24 cellular contexts compared by ENCODE assay signal in genomic region chr4:70816894-70817293, GRCh38.
"Had no signal": no experiment of that assay in that cellular context is flagged by ENCODE, and none has a peak within 500 bp of the region (broad histone marks: within the 10 kb centered on the region; RNA-seq: fewer than 3 reads in every experiment).

No MANE protein-coding gene starts in this region.

- DNase-seq: activated B cell treated with CpG ODN at 0.5 μM for 24 hours; activated CD4-positive, alpha-beta T cell treated with anti-CD3 and anti-CD28 coated beads for 36 hours; activated CD4-positive, alpha-beta T cell treated with anti-CD3 and anti-CD28 coated beads, Interleukin-2, amount 50 U/mL, for 4 hours; activated CD8-positive, alpha-beta memory T cell treated with anti-CD3 and anti-CD28 coated beads for 24 hours; activated CD8-positive, alpha-beta memory T cell treated with anti-CD3 and anti-CD28 coated beads, Interleukin-2, amount 50 U/mL, for 48 hours; activated effector memory CD4-positive, alpha-beta T cell treated with Interleukin-2 at 50 U/mL for 16 hours; activated naive CD4-positive, alpha-beta T cell treated with anti-CD3 and anti-CD28 coated beads for 36 hours; activated T-cell treated with anti-CD3 and anti-CD28 coated beads, Interleukin-2, amount 50 U/mL, for 72 hours; anterior cingulate cortex; body of pancreas; effector CD4-positive, alpha-beta T cell; kidney; left lung; pancreas; psoas muscle; spleen; stimulated activated CD4-positive, alpha-beta T cell treated with anti-CD3 and anti-CD28 coated beads, Interleukin-4, amount 100 ng/mL, for 24 hours; stimulated activated naive CD8-positive, alpha-beta T cell treated with anti-CD3 and anti-CD28 coated beads, Interleukin-15, Interleukin-2, amounts not matched to agents 100 U/mL and 50 U/mL, for 24 hours; T1000; upper lobe of left lung had no signal

- H3K27me3 ChIP-seq: body of pancreas, left lung, pancreas, right atrium auricular region, spleen, upper lobe of left lung had no signal

- H3K27ac ChIP-seq: body of pancreas, left lung, pancreas, psoas muscle, right atrium auricular region, spleen, upper lobe of left lung had no signal

- ATAC-seq: activated CD4-positive, alpha-beta T cell treated with anti-CD3 and anti-CD28 coated beads for 36 hours; activated T-cell treated with anti-CD3 and anti-CD28 coated beads, Interleukin-2, amount 50 U/mL, for 72 hours; body of pancreas; left lung; pancreas; psoas muscle; stimulated activated naive CD8-positive, alpha-beta T cell treated with anti-CD3 and anti-CD28 coated beads, Interleukin-15, Interleukin-2, amounts not matched to agents 100 U/mL and 50 U/mL, for 24 hours had no signal

- H3K4me1 Mint-ChIP-seq: nephron had no signal

- H3K27ac Mint-ChIP-seq: activated B cell treated with CpG ODN at 0.5 μM for 24 hours; activated T-cell treated with anti-CD3 and anti-CD28 coated beads, Interleukin-2, amount 50 U/mL, for 72 hours; dendritic cell treated with granulocyte-macrophage colony-stimulating factor and Interleukin-4, amounts not matched to agents 40 ng/mL and 50 ng/mL, for 4 days; nephron had no signal

- H3K27me3 Mint-ChIP-seq: activated B cell treated with CpG ODN at 0.5 μM for 24 hours; activated CD4-positive, alpha-beta T cell treated with anti-CD3 and anti-CD28 coated beads for 36 hours; dendritic cell treated with granulocyte-macrophage colony-stimulating factor and Interleukin-4, amounts not matched to agents 40 ng/mL and 50 ng/mL, for 4 days had no signal

- H3K4me3 ChIP-seq: body of pancreas, left lung, lung, pancreas, psoas muscle, right atrium auricular region, spleen, upper lobe of left lung had no signal

- H3K4me1 ChIP-seq: body of pancreas, left lung, pancreas, psoas muscle, right atrium auricular region, upper lobe of left lung had no signal

- H3K9me3 ChIP-seq: body of pancreas, left lung, pancreas, psoas muscle, right atrium auricular region, spleen, upper lobe of left lung had no signal

- H3K4me3 Mint-ChIP-seq: activated B cell treated with CpG ODN at 0.5 μM for 24 hours; activated CD4-positive, alpha-beta T cell treated with anti-CD3 and anti-CD28 coated beads for 36 hours; activated naive CD4-positive, alpha-beta T cell treated with anti-CD3 and anti-CD28 coated beads for 36 hours; activated T-cell treated with anti-CD3 and anti-CD28 coated beads, Interleukin-2, amount 50 U/mL, for 72 hours; dendritic cell treated with granulocyte-macrophage colony-stimulating factor and Interleukin-4, amounts not matched to agents 40 ng/mL and 50 ng/mL, for 4 days; nephron had no signal

- H3K9me3 Mint-ChIP-seq: activated B cell treated with CpG ODN at 0.5 μM for 24 hours; activated naive CD4-positive, alpha-beta T cell treated with anti-CD3 and anti-CD28 coated beads for 36 hours; activated T-cell treated with anti-CD3 and anti-CD28 coated beads, Interleukin-2, amount 50 U/mL, for 72 hours; dendritic cell treated with granulocyte-macrophage colony-stimulating factor and Interleukin-4, amounts not matched to agents 40 ng/mL and 50 ng/mL, for 4 days; nephron had no signal
